ENCODE assay signal across 13 cellular contexts in genomic region chr17:79931517-79932309, GRCh38.
DNase-seq lines count a peak whose midpoint lies in the region; ATAC-seq, FAIRE-seq and TF ChIP-seq lines count a peak whose summit lies in the region.
"Had no signal": no experiment of that assay in that cellular context is flagged by ENCODE, and none has a peak within 500 bp of the region (broad histone marks: within the 10 kb centered on the region; RNA-seq: fewer than 3 reads in every experiment).

No MANE protein-coding gene starts in this region.

- peak in 1 of 2 experiments; percentile 65; a peak in 2 of 4 replicates for TF ChIP-seq EP300 in HepG2 (IDR thresholded peaks at IDR 0.05; ENCODE audit: low read depth in 2 of 2, low read length in 2 of 2)
- no peak for TF ChIP-seq EP300 in HepG2 (CRISPR knock-in tag; IDR thresholded peaks at IDR 0.05; ENCODE audit: borderline replicate concordance)
- TF ChIP-seq EP300 in gastroesophageal sphincter (IDR thresholded peaks at IDR 0.05): no peak

- H2AFZ ChIP-seq in HepG2 (ENCODE audit: low read length): no peak overlapping the region

- POLR2A ChIA-PET in HepG2 (lab: Yijun Ruan, JAX): interaction anchor here (0.7 to 3.1 kb wide), 21 partner anchors 8 to 199 kb away, joined by 3 to 39 read pairs (median 4); partner anchors contain the start of genes CBX4 and CBX8

- in situ Hi-C loops in ACHN (cut with HindIII; ENCODE audit: low pct_ligation_motif_present, low pct_unique_long_range_greater_than_20kb, low sequenced_read_pairs): no loop called here
- in situ Hi-C loops in HepG2 (cut with HindIII; ENCODE audit: extremely low pct_ligation_motif_present, low pct_unique_long_range_greater_than_20kb): no loop called here

- FAIRE-seq in HepG2 (lab: Jason Lieb, UNC): peak; percentile 92

- peak overlapping the region; percentile 66 for H3K4me2 ChIP-seq in HepG2 (ENCODE audit: low read depth, low read length)

- CTCF ChIA-PET in HepG2 (lab: Yijun Ruan, JAX; ENCODE audit: low intra/inter-chr PET ratio, low total read pairs): no interaction called here

- no peaks in the 10 kb centered on the region for H3K79me2 ChIP-seq in HepG2 (ENCODE audit: insufficient read depth, low read length)

- no peak for TF ChIP-seq RAD21 in HepG2 (CRISPR knock-in tag; IDR thresholded peaks at IDR 0.05)

- 27% methylated on average over 5 of the region's 14 CpGs for WGBS in HepG2 (ENCODE audit: low lambda C conversion rate)
- WGBS in gastroesophageal sphincter (ENCODE audit: low coverage in 1 of 2), 2 donors: 57% methylated on average over 7 of the region's 14 CpGs; no CpG with 5 or more reads in 1 of the 2 donors

- no TSS peak for BruUV-seq in HepG2 (replicated peaks; lab: Mats Ljungman, UMichigan)

- H3K27me3 ChIP-seq in HepG2 (ENCODE audit: control insufficient read depth in 1 of 2, insufficient read depth in 2 of 2, low read length in 2 of 2): no peaks in the 10 kb centered on the region
- peaks cover 56% of the 10 kb centered on the region for H3K27me3 ChIP-seq in gastroesophageal sphincter

- H3K4me3 ChIP-seq in HepG2 (replicated peaks in 1 of 3; ENCODE audit: insufficient read depth in 1 of 3, low read depth in 2 of 3, low read length in 3 of 3) (peak overlapping the region; percentile 4 to 48 (median 45); a peak in 5 of 6 replicates), gastroesophageal sphincter (no peak overlapping the region)
- H3K4me3 ChIP-seq: left lung, SK-N-MC had no signal

- no peak for TF ChIP-seq POLR2A in HepG2 (IDR thresholded peaks at IDR 0.05; ENCODE audit: insufficient read depth in 1 of 2, low read depth in 2 of 2, low read length in 2 of 2)
- TF ChIP-seq POLR2A in gastroesophageal sphincter (IDR thresholded peaks at IDR 0.05): no peak

- H3K36me3 ChIP-seq in HepG2 (replicated peaks in 1 of 2; ENCODE audit: control insufficient read depth in 1 of 2, insufficient read depth in 2 of 2, low read length in 2 of 2): no peaks in the 10 kb centered on the region
- no peaks in the 10 kb centered on the region for H3K36me3 ChIP-seq in gastroesophageal sphincter
- H3K36me3 ChIP-seq: left lung had no signal

- intact Hi-C loops in HepG2 (cut with micrococcal nuclease; ENCODE audit: unreplicated experiment): loop anchor here (1.0 kb wide), 1 partner anchor 57 kb away; no protein-coding TSS in a partner anchor

- DNase-seq in ACHN (peak; percentile 36), amniotic epithelial cell (ENCODE audit: low read depth) (peak; percentile 36), HepG2 (ENCODE audit: low spot score) (peak; percentile 91), NCI-H1417 (lab: John Stamatoyannopoulos, UW) (no peak), C1 segment of cervical spinal cord (lab: John Stamatoyannopoulos, UW) (no peak)
- no peak for DNase-seq in activated CD8-positive, alpha-beta memory T cell treated with anti-CD3 and anti-CD28 coated beads, Interleukin-2, amount 50 U/mL, for 4 hours
- DNase-seq: amniotic stem cell; CD4-positive, alpha-beta memory T cell; left lung; NCI-H446 had no signal

- peak overlapping the region; percentile 24 for H3K27ac ChIP-seq in HepG2 (ENCODE audit: extremely low read length, insufficient read depth, low read length)
- H3K27ac ChIP-seq in gastroesophageal sphincter: no peak overlapping the region
- H3K27ac ChIP-seq: left lung had no signal

- peaks cover 93% of the 10 kb centered on the region for H3K4me1 ChIP-seq in HepG2 (ENCODE audit: insufficient read depth, low read length)
- peaks cover 0 to 20% (median 6%) of the 10 kb centered on the region in 3 donors for H3K4me1 ChIP-seq in gastroesophageal sphincter

- peak; percentile 46 for ATAC-seq in GM18868 (IDR thresholded peaks at IDR 0.05; ENCODE audit: unreplicated experiment)
- ATAC-seq in HepG2: peak; percentile 49
- no peak for ATAC-seq in gastroesophageal sphincter
- ATAC-seq: left lung had no signal

- H3K9ac ChIP-seq in HepG2 (ENCODE audit: insufficient read depth, low read depth, low read length): peak overlapping the region; percentile 41

- H3K9me3 ChIP-seq in HepG2 (ENCODE audit: low read length) (no peaks in the 10 kb centered on the region), gastroesophageal sphincter (no peaks in the 10 kb centered on the region)
- H3K9me3 ChIP-seq: left lung had no signal

- H4K20me1 ChIP-seq in HepG2 (ENCODE audit: insufficient read depth, low read length): no peaks in the 10 kb centered on the region

- TF ChIP-seq CTCF in HepG2 (CRISPR knock-in tag; IDR thresholded peaks at IDR 0.05) (peak; percentile 18; the same call in 1 of the 2 replicates), gastroesophageal sphincter (IDR thresholded peaks at IDR 0.05) (no peak)

TF ChIP-seq in HepG2, 621 proteins besides CTCF, POLR2A, EP300 and RAD21 (continues in another document):
- TF ChIP-seq THAP9 (CRISPR knock-in tag; IDR thresholded peaks at IDR 0.05; ENCODE audit: borderline replicate concordance) (peak; percentile 36; the same call in 1 of the 2 replicates), REPIN1 (CRISPR knock-in tag; IDR thresholded peaks at IDR 0.05; ENCODE audit: borderline replicate concordance, low read depth) (no peak), ZFAT (CRISPR knock-in tag; conservative IDR thresholded peaks at IDR 0.05) (no peak), CC2D1A (CRISPR knock-in tag; IDR thresholded peaks at IDR 0.05) (no peak), ZFP91 (CRISPR knock-in tag; IDR thresholded peaks at IDR 0.05; ENCODE audit: borderline replicate concordance) (peak; percentile 17; the same call in 1 of the 2 replicates), NONO (IDR thresholded peaks at IDR 0.05) (no peak), NONO (CRISPR knock-in tag; conservative IDR thresholded peaks at IDR 0.05) (no peak), TEF (CRISPR knock-in tag; IDR thresholded peaks at IDR 0.05) (no peak), ZSCAN21 (CRISPR knock-in tag; IDR thresholded peaks at IDR 0.05; ENCODE audit: borderline replicate concordance) (no peak), PAX8 (CRISPR knock-in tag; IDR thresholded peaks at IDR 0.05; ENCODE audit: borderline replicate concordance) (no peak), CBX1 (IDR thresholded peaks at IDR 0.05; ENCODE audit: low read depth) (no peak), GTF3A (CRISPR knock-in tag; conservative IDR thresholded peaks at IDR 0.05) (no peak), KMT2A (CRISPR knock-in tag; IDR thresholded peaks at IDR 0.05) (no peak), TCF7L2 (IDR thresholded peaks at IDR 0.05; ENCODE audit: low read depth, low read length) (no peak), SALL1 (CRISPR knock-in tag; IDR thresholded peaks at IDR 0.05) (peak; percentile 55; the same call in 1 of the 2 replicates), TAF1 (CRISPR knock-in tag; IDR thresholded peaks at IDR 0.05) (no peak), RELA (CRISPR knock-in tag; IDR thresholded peaks at IDR 0.05) (no peak), ZNF768 (CRISPR knock-in tag; IDR thresholded peaks at IDR 0.05) (no peak), ZNF513 (CRISPR knock-in tag; conservative IDR thresholded peaks at IDR 0.05) (no peak)

Comparison
In these comparisons a context has a peak if more than half of its experiments do, and no peak if none do; other contexts are left out.
1. DNase-seq: peak in ACHN (single experiment), amniotic epithelial cell (single experiment) and HepG2 (single experiment); none in NCI-H1417 (0 of 3), activated CD8-positive, alpha-beta memory T cell treated with anti-CD3 and anti-CD28 coated beads, Interleukin-2, amount 50 U/mL, for 4 hours (single experiment) and C1 segment of cervical spinal cord (0 of 14).
2. H3K4me3 ChIP-seq: peak in HepG2 (3 of 3); none in gastroesophageal sphincter (0 of 2).